In the genomic region with DNA sequence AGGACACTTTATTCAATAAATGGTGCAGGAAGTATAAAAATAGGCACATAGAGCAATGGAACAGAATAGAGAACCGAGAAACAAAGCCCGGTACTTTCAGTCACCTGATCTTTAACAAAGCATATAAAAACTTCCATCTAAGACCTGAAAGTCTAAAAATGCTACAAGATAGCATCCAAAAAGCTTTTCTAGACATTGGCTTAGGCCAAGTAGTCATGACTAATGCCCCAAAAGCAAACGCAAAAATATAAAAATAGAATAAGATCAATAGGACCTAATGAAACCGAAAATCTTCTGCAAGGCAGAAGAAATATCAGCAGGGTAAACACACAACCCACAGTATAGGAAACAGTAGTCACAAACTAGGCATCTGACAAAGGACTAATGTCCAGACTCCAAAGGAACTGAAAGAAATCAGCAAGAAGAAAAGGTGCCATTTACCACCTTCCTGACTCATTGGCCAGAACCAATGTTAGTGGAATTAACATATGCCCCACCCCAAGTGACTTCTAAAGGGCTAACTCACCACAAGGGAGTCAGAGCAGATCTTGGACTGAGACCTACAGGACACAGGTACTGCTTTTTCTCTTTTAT, we compare ENCODE assay signal across 10 cellular contexts. TPM values are rescaled to one million over a fixed set of nuclear protein-coding genes. Genes with fewer than 3 reads are reported as not detected.
DNase-seq lines count a peak whose midpoint lies in the region; ATAC-seq and TF ChIP-seq lines count a peak whose summit lies in the region.
"Had no signal": no experiment of that assay in that cellular context is flagged by ENCODE, and none has a peak within 500 bp of the region (broad histone marks: within the 10 kb centered on the region; RNA-seq: fewer than 3 reads in every experiment).

No MANE protein-coding gene starts in this region.

- ATAC-seq in HG02623 (IDR thresholded peaks at IDR 0.05; ENCODE audit: unreplicated experiment) = peak; percentile 49
- ATAC-seq in stimulated activated effector memory CD8-positive, alpha-beta T cell treated with anti-CD3 and anti-CD28 coated beads, Interleukin-12 subunit alpha, Interleukin-12 subunit beta, amount 100 ng/mL, for 72 hours = peak; percentile 72

- H3K4me3 ChIP-seq in prostate gland = no peak overlapping the region

- H3K4me1 Mint-ChIP-seq in T-helper 2 cell treated with Interferon-gamma antibody and Interleukin-4, amounts not matched to agents 5 μg/mL and 100 μg/mL, for 36 hours (ENCODE audit: low read depth) = peaks cover 65% of the 10 kb centered on the region
- peaks cover 43% of the 10 kb centered on the region for H3K4me1 Mint-ChIP-seq in stimulated activated effector memory CD8-positive, alpha-beta T cell treated with anti-CD3 and anti-CD28 coated beads, Interleukin-12 subunit alpha, Interleukin-12 subunit beta, amount 100 ng/mL, for 72 hours

- intact Hi-C loops in prostate gland (cut with DNase I) = no loop called here

- H3K9me3 Mint-ChIP-seq in T-helper 2 cell treated with Interferon-gamma antibody and Interleukin-4, amounts not matched to agents 5 μg/mL and 100 μg/mL, for 36 hours = peaks cover 12% of the 10 kb centered on the region
- H3K9me3 Mint-ChIP-seq in stimulated activated effector memory CD8-positive, alpha-beta T cell treated with anti-CD3 and anti-CD28 coated beads, Interleukin-12 subunit alpha, Interleukin-12 subunit beta, amount 100 ng/mL, for 72 hours = no peaks in the 10 kb centered on the region

- no peak for TF ChIP-seq POLR2A in prostate gland (IDR thresholded peaks at IDR 0.05)

- peak overlapping the region; percentile 78 for H3K4me3 Mint-ChIP-seq in T-helper 2 cell treated with Interferon-gamma antibody and Interleukin-4, amounts not matched to agents 5 μg/mL and 100 μg/mL, for 36 hours
- H3K4me3 Mint-ChIP-seq in stimulated activated effector memory CD8-positive, alpha-beta T cell treated with anti-CD3 and anti-CD28 coated beads, Interleukin-12 subunit alpha, Interleukin-12 subunit beta, amount 100 ng/mL, for 72 hours = peak overlapping the region; percentile 23

- no peaks in the 10 kb centered on the region for H3K27me3 ChIP-seq in prostate gland (replicated peaks; ENCODE audit: insufficient read depth)

- no peak for DNase-seq in T-helper 2 cell treated with Interferon-gamma antibody and Interleukin-4, amounts not matched to agents 5 μg/mL and 100 μg/mL, for 36 hours (ENCODE audit: low spot score)
- DNase-seq in T-helper 2 cell (no peak), NOMO-1 treated with DMSO at 0.1 percent for 48 hours (lab: John Stamatoyannopoulos, UW; ENCODE audit: unreplicated experiment) (peak; percentile 62), HUDEP-2 (lab: John Stamatoyannopoulos, UW; ENCODE audit: unreplicated experiment in 76 of 76) (no peak), DMS 273 (lab: John Stamatoyannopoulos, UW; ENCODE audit: unreplicated experiment) (no peak), prostate gland (ENCODE audit: low spot score) (no peak)
- DNase-seq in stimulated activated effector memory CD8-positive, alpha-beta T cell treated with anti-CD3 and anti-CD28 coated beads, Interleukin-12 subunit alpha, Interleukin-12 subunit beta, amount 100 ng/mL, for 72 hours (ENCODE audit: low spot score in 2 of 2) = no peak
- DNase-seq: activated CD8-positive, alpha-beta memory T cell treated with anti-CD3 and anti-CD28 coated beads, Interleukin-2, amount 50 U/mL, for 48 hours; hippocampal formation had no signal

- no peak overlapping the region for H3K27ac ChIP-seq in prostate gland

- no peaks in the 10 kb centered on the region for H3K9me3 ChIP-seq in prostate gland

- no peak for TF ChIP-seq CTCF in prostate gland (IDR thresholded peaks at IDR 0.05)

- peaks cover 19% of the 10 kb centered on the region for H3K36me3 Mint-ChIP-seq in T-helper 2 cell treated with Interferon-gamma antibody and Interleukin-4, amounts not matched to agents 5 μg/mL and 100 μg/mL, for 36 hours (ENCODE audit: low read depth)
- H3K36me3 Mint-ChIP-seq in stimulated activated effector memory CD8-positive, alpha-beta T cell treated with anti-CD3 and anti-CD28 coated beads, Interleukin-12 subunit alpha, Interleukin-12 subunit beta, amount 100 ng/mL, for 72 hours = peaks cover 13% of the 10 kb centered on the region

- H3K36me3 ChIP-seq in prostate gland = no peaks in the 10 kb centered on the region

- no peaks in the 10 kb centered on the region for H3K4me1 ChIP-seq in prostate gland (replicated peaks)

- H3K27me3 Mint-ChIP-seq in T-helper 2 cell treated with Interferon-gamma antibody and Interleukin-4, amounts not matched to agents 5 μg/mL and 100 μg/mL, for 36 hours (ENCODE audit: low read depth) = no peaks in the 10 kb centered on the region

- 72% methylated on average over 4 of the region's 4 CpGs for WGBS in prostate gland

- peak overlapping the region; percentile 84 for H3K27ac Mint-ChIP-seq in T-helper 2 cell treated with Interferon-gamma antibody and Interleukin-4, amounts not matched to agents 5 μg/mL and 100 μg/mL, for 36 hours
- H3K27ac Mint-ChIP-seq in stimulated activated effector memory CD8-positive, alpha-beta T cell treated with anti-CD3 and anti-CD28 coated beads, Interleukin-12 subunit alpha, Interleukin-12 subunit beta, amount 100 ng/mL, for 72 hours = no peak overlapping the region

RNA-seq across cellular contexts. Expression of a gene that starts 40.8 kb away (rescaled TPM):
- 1 to 10 TPM in 1 of 2 donors, not detected in 1; 1.5 TPM for total RNA-seq in prostate gland
